In the genomic region with DNA sequence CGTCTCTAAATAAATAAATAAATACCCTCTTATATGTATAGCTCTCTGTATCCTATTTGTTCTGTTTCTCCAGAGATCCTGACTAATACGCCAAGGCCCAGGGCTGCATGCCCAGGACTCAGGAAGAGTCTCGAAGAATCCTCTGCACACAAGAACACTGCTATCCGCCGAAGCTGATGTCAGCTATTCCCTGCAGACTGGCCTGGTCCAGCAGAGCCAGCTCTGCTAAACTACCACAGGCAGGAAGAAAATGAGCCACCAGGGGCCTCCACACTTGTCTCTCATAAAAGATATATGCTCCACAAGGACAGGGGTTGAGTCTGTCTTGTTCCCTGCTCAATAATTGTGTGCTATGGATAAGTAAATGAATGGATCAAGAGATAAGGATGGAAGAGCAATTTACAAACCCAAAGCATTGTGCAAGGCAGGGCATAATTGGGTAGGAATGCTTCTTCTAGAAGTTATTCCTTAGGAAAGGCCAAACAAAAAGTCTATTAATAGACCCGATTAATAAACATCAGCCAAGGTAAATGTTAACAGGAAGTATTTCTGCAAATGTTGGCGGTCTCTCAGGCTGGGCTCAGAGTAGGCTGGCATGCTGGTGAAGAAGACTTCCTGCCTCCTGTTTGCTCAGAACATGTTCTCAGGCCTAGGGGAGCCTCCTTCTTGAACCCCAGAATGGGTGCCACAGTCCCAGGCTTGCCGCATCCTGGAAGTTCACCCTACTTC, we compare ENCODE assay signal across 15 cellular contexts. TPM values are rescaled to one million over a fixed set of nuclear protein-coding genes. Genes with fewer than 3 reads are reported as not detected.
DNase-seq lines count a peak whose midpoint lies in the region; ATAC-seq and TF ChIP-seq lines count a peak whose summit lies in the region.
"Had no signal": no experiment of that assay in that cellular context is flagged by ENCODE, and none has a peak within 500 bp of the region (broad histone marks: within the 10 kb centered on the region; RNA-seq: fewer than 3 reads in every experiment).

No MANE protein-coding gene starts in this region.

- H3K9me2 ChIP-seq in hepatocyte (replicated peaks; ENCODE audit: insufficient read depth) = no peaks in the 10 kb centered on the region

- H3K9me3 ChIP-seq in HUES6 (ENCODE audit: control insufficient read depth, insufficient read depth, low read depth, low read length) (no peaks in the 10 kb centered on the region), hepatocyte (ENCODE audit: low read depth) (no peaks in the 10 kb centered on the region), spleen (no peaks in the 10 kb centered on the region), gastrocnemius medialis (no peaks in the 10 kb centered on the region)

- H3K9ac ChIP-seq in HUES6 (ENCODE audit: low read length) = no peak overlapping the region

- in situ Hi-C loops in gastrocnemius medialis (cut with MboI; ENCODE audit: low sequenced_read_pairs in 4 of 4) = no loop called here

- TF ChIP-seq POLR2A in spleen (IDR thresholded peaks at IDR 0.05) = no peak
- no peak for TF ChIP-seq POLR2A in gastrocnemius medialis (IDR thresholded peaks at IDR 0.05)

- DNase-seq in cardiac fibroblast (ENCODE audit: low read depth in 2 of 2) = peak; percentile 58 to 72
- DNase-seq in hepatocyte (ENCODE audit: low spot score) = peak; percentile 60
- DNase-seq in spleen = peak; percentile 23
- DNase-seq in occipital lobe (lab: John Stamatoyannopoulos, UW) = no peak
- DNase-seq in nucleus accumbens (lab: John Stamatoyannopoulos, UW) = no peak
- no peak for DNase-seq in HuH-7.5 (ENCODE audit: low spot score)
- DNase-seq in gastrocnemius medialis = no peak
- DNase-seq: activated CD4-positive, alpha-beta T cell treated with anti-CD3 and anti-CD28 coated beads, Interleukin-2, amount 50 U/mL, for 4 hours; activated gamma-delta T cell; mammary epithelial cell; NCI-H1105; NCI-H748 treated with DMSO at 0.1 percent for 48 hours; stimulated activated naive CD8-positive, alpha-beta T cell treated with anti-CD3 and anti-CD28 coated beads, Interleukin-15, amount 100 ng/mL, for 72 hours had no signal

- no peak overlapping the region for H2AFZ ChIP-seq in hepatocyte

- 73% methylated on average over 8 of the region's 8 CpGs for WGBS in hepatocyte (ENCODE audit: low lambda C conversion rate, missing lambda C conversion rate)
- 66 to 82% (median 75%) methylated on average over 8 of the region's 8 CpGs for WGBS in spleen, 5 donors

- H3K36me3 ChIP-seq in HUES6 (ENCODE audit: control insufficient read depth, insufficient read depth, low read length) = no peaks in the 10 kb centered on the region
- H3K36me3 ChIP-seq in hepatocyte (replicated peaks; ENCODE audit: insufficient read depth, low read depth) = no peaks in the 10 kb centered on the region
- H3K36me3 ChIP-seq in spleen = no peaks in the 10 kb centered on the region
- H3K36me3 ChIP-seq in gastrocnemius medialis = no peaks in the 10 kb centered on the region

- H3K4me3 ChIP-seq in HUES6 (ENCODE audit: low read depth, low read length) (no peak overlapping the region), cardiac fibroblast (replicated peaks in 1 of 2; ENCODE audit: low read depth in 2 of 2, low read length in 2 of 2) (no peak overlapping the region), hepatocyte (no peak overlapping the region), spleen (no peak overlapping the region), gastrocnemius medialis (no peak overlapping the region)

- no peaks in the 10 kb centered on the region for H3K27me3 ChIP-seq in HUES6 (ENCODE audit: control insufficient read depth, insufficient read depth, low read length)
- no peaks in the 10 kb centered on the region for H3K27me3 ChIP-seq in hepatocyte
- no peaks in the 10 kb centered on the region for H3K27me3 ChIP-seq in spleen (replicated peaks in 1 of 7)
- H3K27me3 ChIP-seq in gastrocnemius medialis = no peaks in the 10 kb centered on the region

- no peak for ATAC-seq in gastrocnemius medialis
- ATAC-seq: stimulated activated naive CD8-positive, alpha-beta T cell treated with anti-CD3 and anti-CD28 coated beads, Interleukin-15, amount 100 ng/mL, for 72 hours had no signal

- H3K4me1 ChIP-seq in HUES6 (ENCODE audit: control insufficient read depth, insufficient read depth, low read length) (peaks cover 26% of the 10 kb centered on the region), hepatocyte (ENCODE audit: insufficient read depth) (no peaks in the 10 kb centered on the region), spleen (peaks cover 0 to 25% (median 6%) of the 10 kb centered on the region in 6 donors), gastrocnemius medialis (peaks cover 0 to 3% of the 10 kb centered on the region in 2 donors)

- intact Hi-C loops in spleen (cut with DNase I; ENCODE audit: low total_unique reads) = no loop called here
- intact Hi-C loops in gastrocnemius medialis (cut with DNase I; ENCODE audit: low total_unique reads) = no loop called here

- no peaks in the 10 kb centered on the region for H4K20me1 ChIP-seq in hepatocyte (ENCODE audit: insufficient read depth, poor library complexity, severe bottlenecking)

- H3K4me2 ChIP-seq in hepatocyte = no peak overlapping the region

- H3K27ac ChIP-seq in HUES6 (ENCODE audit: low read depth, low read length) (peak overlapping the region; percentile 3; the same call in 1 of the 2 replicates), hepatocyte (peak overlapping the region; percentile 34), spleen (no peak overlapping the region), gastrocnemius medialis (no peak overlapping the region)
- H3K27ac ChIP-seq: HL-60 had no signal

- peak; percentile 14 for TF ChIP-seq CTCF in cardiac fibroblast (IDR thresholded peaks at IDR 0.05; ENCODE audit: low read depth, low read length)
- peak; percentile 17 for TF ChIP-seq CTCF in hepatocyte (IDR thresholded peaks at IDR 0.05; ENCODE audit: poor library complexity)
- TF ChIP-seq CTCF in spleen (IDR thresholded peaks at IDR 0.05 in 8 of 11, conservative IDR thresholded peaks at IDR 0.05 in 3 of 11) = no peak
- peak in 1 of 5 experiments; percentile 20 for TF ChIP-seq CTCF in gastrocnemius medialis (IDR thresholded peaks at IDR 0.05 in 4 of 5, conservative IDR thresholded peaks at IDR 0.05 in 1 of 5)

- H3K79me2 ChIP-seq in hepatocyte = no peaks in the 10 kb centered on the region

RNA-seq across cellular contexts. Expression of a gene that starts 26.3 kb away (rescaled TPM):
- total RNA-seq in hepatocyte (19.9 and 20.6 TPM in 2 replicates), spleen (10 to 100 TPM; 25.0 to 54.3 (median 47.2) TPM), occipital lobe (8.6 TPM), gastrocnemius medialis (1 to 10 TPM; 2.0 to 4.4 (median 2.5) TPM)
- polyA plus RNA-seq in hepatocyte (24.6 and 29.3 TPM in 2 replicates), spleen (1 to 10 TPM; 4.6 to 7.0 (median 6.9) TPM)

RNA-seq across cellular contexts. Expression of a gene that starts 46.9 kb away (rescaled TPM):
- total RNA-seq in hepatocyte (17.3 and 20.5 TPM in 2 replicates), spleen (100 to 1,000 TPM in 1 of 7 donors, 10 to 100 TPM in 6; 62.6 to 105 (median 82.3) TPM), occipital lobe (1.2 TPM), gastrocnemius medialis (10 to 100 TPM in 3 of 4 donors, 1 to 10 TPM in 1; 10.0 to 17.9 (median 14.2) TPM)
- polyA plus RNA-seq in hepatocyte (21.1 and 27.5 TPM in 2 replicates), spleen (10 to 100 TPM; 21.7 to 45.9 (median 28.4) TPM)

Comparison
In these comparisons a context has a peak if more than half of its experiments do, and no peak if none do; other contexts are left out.
1. H3K27ac ChIP-seq: peak in HUES6 (single experiment) and hepatocyte (single experiment); none in spleen (0 of 8) and gastrocnemius medialis (0 of 4).
2. DNase-seq: peak in cardiac fibroblast (2 of 2), hepatocyte (single experiment) and spleen (single experiment); none in occipital lobe (single experiment), nucleus accumbens (0 of 56), HuH-7.5 (single experiment) and gastrocnemius medialis (0 of 2).
3. CTCF ChIP-seq: peak in cardiac fibroblast (single experiment) and hepatocyte (single experiment); none in spleen (0 of 11).